ENCODE assay signal across 14 cellular contexts in genomic region chr6:107869871-107870270, GRCh38. TPM values are rescaled to one million over a fixed set of nuclear protein-coding genes. Genes with fewer than 3 reads are reported as not detected.
DNase-seq lines count a peak whose midpoint lies in the region; ATAC-seq and TF ChIP-seq lines count a peak whose summit lies in the region.
"Had no signal": no experiment of that assay in that cellular context is flagged by ENCODE, and none has a peak within 500 bp of the region (broad histone marks: within the 10 kb centered on the region; RNA-seq: fewer than 3 reads in every experiment).

No MANE protein-coding gene starts in this region.

- peaks cover 12% of the 10 kb centered on the region for H3K4me1 Mint-ChIP-seq in memory B cell

- H3K4me3 ChIP-seq in ACC112 (ENCODE audit: low read depth, low read length) (no peak overlapping the region), HCT116 (replicated peaks in 1 of 2; ENCODE audit: low read depth in 1 of 2, low read length in 2 of 2) (no peak overlapping the region), SJCRH30 (no peak overlapping the region)
- H3K4me3 ChIP-seq: adrenal gland, uterus had no signal

- H3K36me3 Mint-ChIP-seq in memory B cell = peaks cover 13% of the 10 kb centered on the region

- H3K27me3 Mint-ChIP-seq in memory B cell = no peaks in the 10 kb centered on the region

- no peak overlapping the region for H3K9ac ChIP-seq in HCT116 (ENCODE audit: low read length)

- H4K20me1 ChIP-seq in HCT116 (ENCODE audit: insufficient read depth) = no peaks in the 10 kb centered on the region

- intact Hi-C loops in HCT116 (cut with micrococcal nuclease) = no loop called here

- TF ChIP-seq CTCF in HCT116 (IDR thresholded peaks at IDR 0.05 in 2 of 3, conservative IDR thresholded peaks at IDR 0.05 in 1 of 3; ENCODE audit: borderline replicate concordance in 1 of 3, insufficient read depth in 1 of 3, low read depth in 2 of 3, low read length in 2 of 3) = peak in 2 of 3 experiments; percentile 11 to 32; a peak in 1 of 6 replicates

- CTCF ChIA-PET in HCT116 (lab: Charles Lee) = no interaction called here

- no TSS peak for BruUV-seq in HCT116 (replicated peaks; lab: Mats Ljungman, UMichigan)

- no peak for TF ChIP-seq POLR2A in HCT116 (IDR thresholded peaks at IDR 0.05; ENCODE audit: borderline replicate concordance, extremely low read depth, insufficient read depth, insufficient read length)

- no peaks in the 10 kb centered on the region for H3K9me2 ChIP-seq in HCT116 (ENCODE audit: insufficient read depth)

- no peak overlapping the region for H2AFZ ChIP-seq in ACC112 (ENCODE audit: low read length, unreplicated experiment)
- no peak overlapping the region for H2AFZ ChIP-seq in HCT116 (ENCODE audit: low read depth, low read length, poor library complexity, severe bottlenecking)

- no peak overlapping the region for H3K4me2 ChIP-seq in HCT116 (ENCODE audit: low read length)

- no peak for TF ChIP-seq RAD21 in HCT116 (IDR thresholded peaks at IDR 0.05; ENCODE audit: low read depth)

- DNase-seq in HCT116 (ENCODE audit: low read depth, low spot score) (no peak), SJCRH30 (peak; percentile 47 to 73), memory B cell (ENCODE audit: low spot score in 2 of 2) (no peak), DMS114 treated with DMSO at 0.1 percent for 48 hours (lab: John Stamatoyannopoulos, UW; ENCODE audit: unreplicated experiment) (no peak), islet precursor cell (no peak), DMS53 (lab: John Stamatoyannopoulos, UW) (no peak)
- no peak for DNase-seq in activated T-cell treated with anti-CD3 and anti-CD28 coated beads, Interleukin-2, amount 50 U/mL, for 1 hour
- DNase-seq: adrenal gland, uterus had no signal

- no peaks in the 10 kb centered on the region for H3K9me3 ChIP-seq in HCT116 (ENCODE audit: control insufficient read depth in 1 of 2, insufficient read depth in 1 of 2, low read depth in 1 of 2, low read length in 2 of 2)
- no peaks in the 10 kb centered on the region for H3K9me3 ChIP-seq in SJCRH30 (replicated peaks)
- H3K9me3 ChIP-seq: adrenal gland, uterus had no signal

- H3K27ac ChIP-seq in ACC112 (ENCODE audit: low read depth, low read length) (peak overlapping the region; percentile 39), HCT116 (ENCODE audit: low read depth, low read length) (no peak overlapping the region), SJCRH30 (no peak overlapping the region)
- H3K27ac ChIP-seq: adrenal gland, uterus had no signal

- H3K27ac Mint-ChIP-seq in memory B cell = peak overlapping the region; percentile 62

- no peaks in the 10 kb centered on the region for H3K79me2 ChIP-seq in ACC112 (ENCODE audit: control insufficient read depth, insufficient read depth, low read length, unreplicated experiment)
- no peaks in the 10 kb centered on the region for H3K79me2 ChIP-seq in HCT116 (ENCODE audit: insufficient read depth, low read length)

- H3K27me3 ChIP-seq in ACC112 (ENCODE audit: insufficient read depth, low read length) (no peaks in the 10 kb centered on the region), HCT116 (ENCODE audit: insufficient read depth, low read length) (no peaks in the 10 kb centered on the region), SJCRH30 (no peaks in the 10 kb centered on the region)
- H3K27me3 ChIP-seq: adrenal gland, uterus had no signal

- H3K9me3 Mint-ChIP-seq in memory B cell = no peaks in the 10 kb centered on the region

- H3K36me3 ChIP-seq in ACC112 (ENCODE audit: insufficient read depth, low read length) = no peaks in the 10 kb centered on the region
- H3K36me3 ChIP-seq in HCT116 (ENCODE audit: control insufficient read depth in 1 of 2, insufficient read depth in 2 of 2, low read length in 2 of 2) = peaks cover under 1 to 6% of the 10 kb centered on the region in 2 experiments; a peak in 1 of 4 replicates
- peaks cover 37% of the 10 kb centered on the region for H3K36me3 ChIP-seq in SJCRH30

- ATAC-seq in HCT116 (no peak), memory B cell (ENCODE audit: low read depth) (no peak)

- H3K4me1 ChIP-seq in ACC112 (ENCODE audit: control insufficient read depth, insufficient read depth, low read length, unreplicated experiment) = peaks cover 61% of the 10 kb centered on the region
- H3K4me1 ChIP-seq in HCT116 (ENCODE audit: control insufficient read depth in 1 of 2, insufficient read depth in 2 of 2, low read length in 2 of 2) = no peaks in the 10 kb centered on the region
- H3K4me1 ChIP-seq in SJCRH30 = peaks cover 17% of the 10 kb centered on the region
- H3K4me1 ChIP-seq: uterus had no signal

- POLR2A ChIA-PET in HCT116 (lab: Charles Lee) = no interaction called here

- no peak overlapping the region for H3K4me3 Mint-ChIP-seq in memory B cell

- RAD21 ChIA-PET in HCT116 (lab: Charles Lee; ENCODE audit: low non-redundant PET in 1 of 2, low total read pairs in 2 of 2, uncharacterized antibody in 2 of 2, unreplicated experiment in 2 of 2) = no interaction called here

TF ChIP-seq in HCT116, 20 proteins besides CTCF, POLR2A, EP300 and RAD21:
- TF ChIP-seq EGR1 (IDR thresholded peaks at IDR 0.05; ENCODE audit: low read depth) = no peak
- no peak for TF ChIP-seq ZNF274 (IDR thresholded peaks at IDR 0.05; ENCODE audit: low read depth, low read length)
- TF ChIP-seq ATF3 (IDR thresholded peaks at IDR 0.05) = no peak
- no peak for TF ChIP-seq TCF7L2 (IDR thresholded peaks at IDR 0.05; ENCODE audit: borderline replicate concordance, extremely low read depth, insufficient read depth, insufficient read length)

RNA-seq across cellular contexts. Expression of gene SCML4, which starts 45.8 kb away (rescaled TPM):
- not detected for total RNA-seq in HCT116 (2021; ENCODE audit: unreplicated experiment)
- polyA plus RNA-seq in HCT116 (2012) = not detected in 2 replicates
- not detected in 2 replicates for total RNA-seq in SJCRH30 (2014; rRNA removed; shearing (Covaris generic))
- total RNA-seq: dermis microvascular lymphatic vessel endothelial cell, fibroblast of villous mesenchyme, NCI-H460, pulmonary artery endothelial cell had no signal

Comparison
In these comparisons a context has a peak if more than half of its experiments do, and no peak if none do; other contexts are left out.
1. DNase-seq: peak in SJCRH30 (2 of 2); none in HCT116 (single experiment), memory B cell (0 of 2), DMS114 treated with DMSO at 0.1 percent for 48 hours (single experiment), activated T-cell treated with anti-CD3 and anti-CD28 coated beads, Interleukin-2, amount 50 U/mL, for 1 hour (single experiment), islet precursor cell (single experiment) and DMS53 (single experiment).